In the genomic region with DNA sequence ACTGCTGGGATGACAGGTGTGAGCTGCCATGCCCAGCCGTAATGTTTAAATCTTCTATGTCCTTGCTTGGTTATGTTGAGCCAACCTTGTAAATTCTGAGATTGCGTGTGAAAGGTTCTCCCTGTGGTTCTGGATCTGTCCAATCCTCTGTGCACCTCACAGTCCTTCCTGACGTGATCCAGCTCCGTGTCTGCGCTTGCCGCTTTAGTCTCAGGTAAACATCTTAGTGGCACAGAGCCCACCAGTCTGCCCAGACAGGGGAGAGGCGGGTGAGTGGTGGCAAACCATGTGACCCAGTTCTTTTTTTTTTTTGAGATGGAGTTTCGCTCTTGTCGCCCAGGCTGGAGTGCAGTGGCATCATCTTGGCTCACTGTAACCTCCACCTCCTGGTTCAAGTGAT, we compare ENCODE assay signal across 19 cellular contexts. TPM values are rescaled to one million over a fixed set of nuclear protein-coding genes. Genes with fewer than 3 reads are reported as not detected.
A peak's percentile ranks its signal among the peaks of the same experiment; 100 is the strongest.
DNase-seq lines count a peak whose midpoint lies in the region; ATAC-seq and TF ChIP-seq lines count a peak whose summit lies in the region.
"Had no signal": no experiment of that assay in that cellular context is flagged by ENCODE, and none has a peak within 500 bp of the region (broad histone marks: within the 10 kb centered on the region; RNA-seq: fewer than 3 reads in every experiment).

No MANE protein-coding gene starts in this region.

- H3K4me1 Mint-ChIP-seq in activated CD4-positive, alpha-beta T cell treated with anti-CD3 and anti-CD28 coated beads, Interleukin-2, amount 10 ng/mL, durations not matched to agents 7 days and 5 days = peaks cover 2% of the 10 kb centered on the region
- H3K4me1 Mint-ChIP-seq: B cell; CD4-positive, CD25-positive, alpha-beta regulatory T cell had no signal

- TF ChIP-seq CTCF in VCaP (conservative IDR thresholded peaks at IDR 0.05) (no peak), lower lobe of right lung (IDR thresholded peaks at IDR 0.05) (no peak), upper lobe of right lung (IDR thresholded peaks at IDR 0.05) (no peak)

- no peaks in the 10 kb centered on the region for H3K9me3 ChIP-seq in lower lobe of right lung
- no peaks in the 10 kb centered on the region for H3K9me3 ChIP-seq in upper lobe of right lung

- peaks cover 10% of the 10 kb centered on the region for H3K27me3 Mint-ChIP-seq in activated CD4-positive, alpha-beta T cell treated with anti-CD3 and anti-CD28 coated beads, Interleukin-2, amount 10 ng/mL, durations not matched to agents 7 days and 5 days

- H3K4me3 Mint-ChIP-seq in activated CD4-positive, alpha-beta T cell treated with anti-CD3 and anti-CD28 coated beads, Interleukin-2, amount 10 ng/mL, durations not matched to agents 7 days and 5 days = no peak overlapping the region
- H3K4me3 Mint-ChIP-seq: B cell; CD4-positive, CD25-positive, alpha-beta regulatory T cell had no signal

- H3K27me3 ChIP-seq in lower lobe of right lung (ENCODE audit: low read depth) = peaks cover 18% of the 10 kb centered on the region
- H3K27me3 ChIP-seq in upper lobe of right lung = peaks cover 4% of the 10 kb centered on the region

- ATAC-seq in lower lobe of right lung (peak; percentile 41 to 53), upper lobe of right lung (peak; percentile 64)
- ATAC-seq: GM12878 had no signal

- H3K4me3 ChIP-seq in lower lobe of right lung (no peak overlapping the region), upper lobe of right lung (no peak overlapping the region)
- H3K4me3 ChIP-seq: GM12878, PC-9 had no signal

- no peaks in the 10 kb centered on the region for H3K36me3 ChIP-seq in lower lobe of right lung
- H3K36me3 ChIP-seq in upper lobe of right lung = no peaks in the 10 kb centered on the region

- no peaks in the 10 kb centered on the region for H3K36me3 Mint-ChIP-seq in activated CD4-positive, alpha-beta T cell treated with anti-CD3 and anti-CD28 coated beads, Interleukin-2, amount 10 ng/mL, durations not matched to agents 7 days and 5 days (ENCODE audit: low read depth)
- H3K36me3 Mint-ChIP-seq: CD4-positive, CD25-positive, alpha-beta regulatory T cell had no signal

- no peak overlapping the region for H3K27ac Mint-ChIP-seq in activated CD4-positive, alpha-beta T cell treated with anti-CD3 and anti-CD28 coated beads, Interleukin-2, amount 10 ng/mL, durations not matched to agents 7 days and 5 days
- H3K27ac Mint-ChIP-seq: B cell had no signal

- peaks cover 9% of the 10 kb centered on the region for H3K4me1 ChIP-seq in lower lobe of right lung
- H3K4me1 ChIP-seq in upper lobe of right lung = peaks cover 7% of the 10 kb centered on the region

- H3K27ac ChIP-seq in VCaP (peak overlapping the region; percentile 94), lower lobe of right lung (no peak overlapping the region), upper lobe of right lung (no peak overlapping the region)
- H3K27ac ChIP-seq: PC-9 had no signal

- CTCF ChIA-PET in activated CD4-positive, alpha-beta T cell treated with anti-CD3 and anti-CD28 coated beads, Interleukin-2, amount 10 ng/mL, durations not matched to agents 7 days and 5 days (lab: Charles Lee) = interaction anchor here (1.3 kb wide), 1 partner anchor 10 kb away, joined by 3 read pairs; no protein-coding TSS in a partner anchor

- intact Hi-C loops in lower lobe of right lung (cut with DNase I) = no loop called here
- intact Hi-C loops in upper lobe of right lung (cut with DNase I) = no loop called here

- POLR2A ChIA-PET in activated CD4-positive, alpha-beta T cell treated with anti-CD3 and anti-CD28 coated beads, Interleukin-2, amount 10 ng/mL, durations not matched to agents 7 days and 5 days (lab: Charles Lee) = no interaction called here

- H3K9me3 Mint-ChIP-seq in activated CD4-positive, alpha-beta T cell treated with anti-CD3 and anti-CD28 coated beads, Interleukin-2, amount 10 ng/mL, durations not matched to agents 7 days and 5 days = no peaks in the 10 kb centered on the region

- DNase-seq in NCI-H2171 treated with DMSO at 0.1 percent for 48 hours (lab: John Stamatoyannopoulos, UW) = peak; percentile 46
- no peak for DNase-seq in NCI-H2171 (lab: John Stamatoyannopoulos, UW)
- DNase-seq in lower lobe of right lung = peak; percentile 65
- peak; percentile 68 for DNase-seq in upper lobe of right lung
- DNase-seq in activated CD4-positive, alpha-beta T cell treated with anti-CD3 and anti-CD28 coated beads, Interleukin-2, amount 10 ng/mL, durations not matched to agents 7 days and 5 days = no peak
- DNase-seq in kidney glomerular epithelial cell (lab: John Stamatoyannopoulos, UW) = no peak
- DNase-seq in EL = no peak
- DNase-seq: Calu3; CD4-positive, CD25-positive, alpha-beta regulatory T cell; NCI-H1092 treated with DMSO at 0.1 percent for 48 hours; NCI-H146; NCI-H2081; NCI-H2227 treated with DMSO at 0.1 percent for 48 hours; NCI-H510A treated with DMSO at 0.1 percent for 48 hours; NCI-H774; PC-9 had no signal

RNA-seq across cellular contexts. Expression of a gene that starts 13.9 kb away (rescaled TPM):
- 7.3 TPM for total RNA-seq in lower lobe of right lung
- 6.3 TPM for total RNA-seq in upper lobe of right lung
- 10 to 100 TPM; 29.2 to 32.4 TPM for total RNA-seq in activated CD4-positive, alpha-beta T cell treated with anti-CD3 and anti-CD28 coated beads, Interleukin-2, amount 10 ng/mL, durations not matched to agents 7 days and 5 days

RNA-seq across cellular contexts. Expression of a gene that starts 22.8 kb away (rescaled TPM):
- total RNA-seq in lower lobe of right lung (35.0 TPM), upper lobe of right lung (40.3 TPM)
- 10 to 100 TPM; 52.7 to 62.3 TPM for total RNA-seq in activated CD4-positive, alpha-beta T cell treated with anti-CD3 and anti-CD28 coated beads, Interleukin-2, amount 10 ng/mL, durations not matched to agents 7 days and 5 days

RNA-seq across cellular contexts. Expression of a gene that starts 42.2 kb away (rescaled TPM):
- total RNA-seq in lower lobe of right lung (92.0 TPM), upper lobe of right lung (88.3 TPM)
- 100 to 1,000 TPM; 121 to 128 TPM for total RNA-seq in activated CD4-positive, alpha-beta T cell treated with anti-CD3 and anti-CD28 coated beads, Interleukin-2, amount 10 ng/mL, durations not matched to agents 7 days and 5 days

RNA-seq across cellular contexts. Expression of a gene that starts 42.4 kb away (rescaled TPM):
- total RNA-seq in lower lobe of right lung = 19.0 TPM
- total RNA-seq in upper lobe of right lung = 19.5 TPM
- total RNA-seq in activated CD4-positive, alpha-beta T cell treated with anti-CD3 and anti-CD28 coated beads, Interleukin-2, amount 10 ng/mL, durations not matched to agents 7 days and 5 days = 10 to 100 TPM; 35.4 to 42.1 TPM

RNA-seq across cellular contexts. Expression of a gene that starts 59.5 kb away (rescaled TPM):
- 12.8 TPM for total RNA-seq in lower lobe of right lung
- 13.7 TPM for total RNA-seq in upper lobe of right lung
- 10 to 100 TPM; 30.2 to 33.8 TPM for total RNA-seq in activated CD4-positive, alpha-beta T cell treated with anti-CD3 and anti-CD28 coated beads, Interleukin-2, amount 10 ng/mL, durations not matched to agents 7 days and 5 days

Comparison
In these comparisons a context has a peak if more than half of its experiments do, and no peak if none do; other contexts are left out.
1. DNase-seq: peak in NCI-H2171 treated with DMSO at 0.1 percent for 48 hours (single experiment), lower lobe of right lung (single experiment) and upper lobe of right lung (single experiment); none in NCI-H2171 (single experiment), activated CD4-positive, alpha-beta T cell treated with anti-CD3 and anti-CD28 coated beads, Interleukin-2, amount 10 ng/mL, durations not matched to agents 7 days and 5 days (single experiment), kidney glomerular epithelial cell (single experiment) and EL (single experiment).